Comparison of ENCODE assay signal across 25 cellular contexts in the genomic region with DNA sequence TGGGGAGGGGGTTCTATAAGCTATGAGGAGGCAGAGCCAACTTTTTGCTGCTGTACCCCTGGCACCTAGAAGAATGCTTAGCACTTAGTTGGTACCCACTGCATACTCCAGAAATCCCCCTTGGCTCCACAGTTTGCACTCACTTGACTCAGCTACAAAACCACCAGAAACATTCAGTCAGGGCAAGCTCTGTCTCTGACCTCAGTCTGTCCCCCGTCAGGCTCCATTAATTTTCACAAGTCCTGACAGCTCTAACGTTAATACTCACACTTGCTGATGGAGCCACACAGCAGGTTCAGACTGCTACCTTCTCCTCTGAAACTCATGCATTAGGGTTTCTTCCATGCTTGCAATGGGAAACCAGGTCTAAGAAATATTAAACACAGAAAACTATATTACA.
"Had no signal": no experiment of that assay in that cellular context is flagged by ENCODE, and none has a peak within 500 bp of the region (broad histone marks: within the 10 kb centered on the region; RNA-seq: fewer than 3 reads in every experiment).

No MANE protein-coding gene starts in this region.

- H3K9ac ChIP-seq: parathyroid adenoma had no signal

- H3K36me3 ChIP-seq: heart right ventricle, left ventricle myocardium inferior, uterus had no signal

- H3K27ac ChIP-seq: coronary artery, heart right ventricle, left ventricle myocardium inferior, parathyroid adenoma, uterus had no signal

- H3K9me3 Mint-ChIP-seq: activated B cell treated with CpG ODN at 0.5 μM for 24 hours; activated naive CD8-positive, alpha-beta T cell treated with anti-CD3 and anti-CD28 coated beads for 36 hours; endodermal cell; stimulated activated effector memory CD8-positive, alpha-beta T cell treated with anti-CD3 and anti-CD28 coated beads, Interleukin-12 subunit alpha, Interleukin-12 subunit beta, amount 100 ng/mL, for 72 hours; T-helper 1 cell treated with Interleukin-12 subunit alpha and Interleukin-12 subunit beta and Interleukin-4 antibody, amounts not matched to agents 30 μg/mL and 1 μg/mL, for 36 hours had no signal

- H3K4me1 Mint-ChIP-seq: activated B cell treated with CpG ODN at 0.5 μM for 24 hours; activated naive CD8-positive, alpha-beta T cell treated with anti-CD3 and anti-CD28 coated beads for 36 hours; stimulated activated effector memory CD8-positive, alpha-beta T cell treated with anti-CD3 and anti-CD28 coated beads, Interleukin-12 subunit alpha, Interleukin-12 subunit beta, amount 100 ng/mL, for 72 hours had no signal

- H3K4me1 ChIP-seq: parathyroid adenoma, uterus had no signal

- ATAC-seq: heart right ventricle; natural killer cell treated with Interleukin-12 subunit alpha and Interleukin-12 subunit beta and Interleukin-15 and Interleukin-18, amount 100 ng/mL, for 72 hours; sciatic nerve; stimulated activated effector memory CD8-positive, alpha-beta T cell treated with anti-CD3 and anti-CD28 coated beads, Interleukin-12 subunit alpha, Interleukin-12 subunit beta, amount 100 ng/mL, for 72 hours had no signal

- DNase-seq: activated B cell treated with CpG ODN at 0.5 μM for 24 hours; activated CD4-positive, alpha-beta T cell treated with anti-CD3 and anti-CD28 coated beads for 4 hours; activated CD4-positive, alpha-beta T cell treated with anti-CD3 and anti-CD28 coated beads, Interleukin-2, amount 50 U/mL, for 48 hours; activated naive CD4-positive, alpha-beta T cell treated with Interleukin-2 at 50 U/mL for 16 hours; activated naive CD8-positive, alpha-beta T cell treated with anti-CD3 and anti-CD28 coated beads for 36 hours; activated T-cell treated with anti-CD3 and anti-CD28 coated beads, Interleukin-2, amount 50 U/mL, for 48 hours; amniotic stem cell; cerebellar nuclear complex; endodermal cell; foreskin fibroblast; heart right ventricle; left ventricle myocardium inferior; nucleus accumbens; small intestine; stimulated activated CD4-positive, alpha-beta T cell treated with anti-CD3 and anti-CD28 coated beads, Interleukin-2, amount 100 ng/mL, for 24 hours; T1000; trophoblast cell; uterus had no signal

- FAIRE-seq: keratinocyte, small intestine had no signal

- H3K27ac Mint-ChIP-seq: activated B cell treated with CpG ODN at 0.5 μM for 24 hours; activated naive CD8-positive, alpha-beta T cell treated with anti-CD3 and anti-CD28 coated beads for 36 hours; endodermal cell; natural killer cell treated with Interleukin-12 subunit alpha and Interleukin-12 subunit beta and Interleukin-15 and Interleukin-18, amount 100 ng/mL, for 72 hours; stimulated activated effector memory CD8-positive, alpha-beta T cell treated with anti-CD3 and anti-CD28 coated beads, Interleukin-12 subunit alpha, Interleukin-12 subunit beta, amount 100 ng/mL, for 72 hours; T-helper 1 cell treated with Interleukin-12 subunit alpha and Interleukin-12 subunit beta and Interleukin-4 antibody, amounts not matched to agents 30 μg/mL and 1 μg/mL, for 36 hours had no signal

- H3K4me3 Mint-ChIP-seq: activated B cell treated with CpG ODN at 0.5 μM for 24 hours; activated naive CD8-positive, alpha-beta T cell treated with anti-CD3 and anti-CD28 coated beads for 36 hours; endodermal cell; natural killer cell treated with Interleukin-12 subunit alpha and Interleukin-12 subunit beta and Interleukin-15 and Interleukin-18, amount 100 ng/mL, for 72 hours; stimulated activated effector memory CD8-positive, alpha-beta T cell treated with anti-CD3 and anti-CD28 coated beads, Interleukin-12 subunit alpha, Interleukin-12 subunit beta, amount 100 ng/mL, for 72 hours; T-helper 1 cell treated with Interleukin-12 subunit alpha and Interleukin-12 subunit beta and Interleukin-4 antibody, amounts not matched to agents 30 μg/mL and 1 μg/mL, for 36 hours had no signal

- H3K9me3 ChIP-seq: heart right ventricle, left ventricle myocardium inferior, uterus had no signal

- H3K4me3 ChIP-seq: coronary artery, heart right ventricle, left ventricle myocardium inferior, uterus had no signal

- H3K36me3 Mint-ChIP-seq: activated naive CD8-positive, alpha-beta T cell treated with anti-CD3 and anti-CD28 coated beads for 36 hours; natural killer cell treated with Interleukin-12 subunit alpha and Interleukin-12 subunit beta and Interleukin-15 and Interleukin-18, amount 100 ng/mL, for 72 hours; stimulated activated effector memory CD8-positive, alpha-beta T cell treated with anti-CD3 and anti-CD28 coated beads, Interleukin-12 subunit alpha, Interleukin-12 subunit beta, amount 100 ng/mL, for 72 hours had no signal
